1 cellular context compared by ENCODE assay signal in genomic region chr1:180096584-180097318, GRCh38.
TF ChIP-seq lines count a peak whose summit lies in the region.

No MANE protein-coding gene starts in this region.

TF ChIP-seq in GM12878, 131 proteins besides CTCF, POLR2A, EP300 and RAD21 (continued from another document):
- 0 out of 2 replicates have a peak, but pooled peaks have one; percentile 25 for TF ChIP-seq ZBTB40 (IDR thresholded peaks at IDR 0.05; ENCODE audit: borderline replicate concordance)
- TF ChIP-seq MEF2B (IDR thresholded peaks at IDR 0.05; ENCODE audit: partially characterized antibody, poor library complexity, severe bottlenecking): no peak
- no peak for TF ChIP-seq BMI1 (IDR thresholded peaks at IDR 0.05; ENCODE audit: borderline replicate concordance)
